19 cellular contexts compared by ENCODE assay signal in the genomic region with DNA sequence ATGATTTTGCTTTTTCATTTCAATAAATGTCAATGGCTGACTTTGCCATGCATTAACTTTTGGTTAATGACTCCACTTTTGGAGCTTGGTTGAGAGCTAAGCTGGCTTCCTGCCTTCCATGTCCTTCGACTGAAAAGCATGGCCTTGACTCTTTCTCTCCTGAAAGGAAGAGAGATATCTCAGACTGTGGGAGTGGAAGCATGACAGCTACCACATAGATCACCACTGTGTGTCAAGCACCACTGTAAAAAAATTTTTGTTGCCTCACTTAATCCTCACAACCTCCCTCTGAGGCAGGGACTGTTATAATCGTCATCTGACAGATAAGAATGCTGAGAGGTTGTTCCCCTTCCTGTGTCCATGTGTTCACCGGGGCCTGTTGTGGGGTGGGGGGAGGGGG.
"Had no signal": no experiment of that assay in that cellular context is flagged by ENCODE, and none has a peak within 500 bp of the region (broad histone marks: within the 10 kb centered on the region; RNA-seq: fewer than 3 reads in every experiment).

No MANE protein-coding gene starts in this region.

- H3K27me3 ChIP-seq: neutrophil, right atrium auricular region, stomach, tibial artery had no signal

- FAIRE-seq: endometrium, frontal cortex, keratinocyte had no signal

- DNase-seq: cortex of kidney; effector memory CD8-positive, alpha-beta T cell; mucosa of descending colon; naive B cell; stimulated activated CD4-positive, alpha-beta T cell treated with anti-CD3 and anti-CD28 coated beads, Interleukin-12 subunit alpha, Interleukin-12 subunit beta, amount 100 ng/mL, for 4 hours; stimulated activated CD4-positive, alpha-beta T cell treated with anti-CD3 and anti-CD28 coated beads, Interleukin-1b, Interleukin-23, amount 100 ng/mL, for 48 hours; stimulated activated CD4-positive, alpha-beta T cell treated with anti-CD3 and anti-CD28 coated beads, Interleukin-4, amount 100 ng/mL, for 1 hour; stimulated activated CD8-positive, alpha-beta memory T cell treated with anti-CD3 and anti-CD28 coated beads, Interleukin-4, amount 100 ng/mL, for 48 hours; stimulated activated naive CD4-positive, alpha-beta T cell treated with Interleukin-2 at 50 U/mL for 16 hours; stomach; tibial artery had no signal

- H3K27ac ChIP-seq: neutrophil, prostate gland, right atrium auricular region, stomach, tibial artery had no signal

- H3K4me1 ChIP-seq: prostate gland, right atrium auricular region, stomach, tibial artery had no signal

- H3K9me3 ChIP-seq: mucosa of descending colon, neutrophil, prostate gland, right atrium auricular region, stomach, tibial artery had no signal

- H3K36me3 ChIP-seq: neutrophil, prostate gland, right atrium auricular region, stomach, tibial artery had no signal

- H3K4me2 ChIP-seq: smooth muscle cell had no signal

- H3K4me3 ChIP-seq: lung, mucosa of descending colon, prostate gland, right atrium auricular region, smooth muscle cell, stomach, tibial artery had no signal
